22 cellular contexts compared by ENCODE assay signal in the genomic region with DNA sequence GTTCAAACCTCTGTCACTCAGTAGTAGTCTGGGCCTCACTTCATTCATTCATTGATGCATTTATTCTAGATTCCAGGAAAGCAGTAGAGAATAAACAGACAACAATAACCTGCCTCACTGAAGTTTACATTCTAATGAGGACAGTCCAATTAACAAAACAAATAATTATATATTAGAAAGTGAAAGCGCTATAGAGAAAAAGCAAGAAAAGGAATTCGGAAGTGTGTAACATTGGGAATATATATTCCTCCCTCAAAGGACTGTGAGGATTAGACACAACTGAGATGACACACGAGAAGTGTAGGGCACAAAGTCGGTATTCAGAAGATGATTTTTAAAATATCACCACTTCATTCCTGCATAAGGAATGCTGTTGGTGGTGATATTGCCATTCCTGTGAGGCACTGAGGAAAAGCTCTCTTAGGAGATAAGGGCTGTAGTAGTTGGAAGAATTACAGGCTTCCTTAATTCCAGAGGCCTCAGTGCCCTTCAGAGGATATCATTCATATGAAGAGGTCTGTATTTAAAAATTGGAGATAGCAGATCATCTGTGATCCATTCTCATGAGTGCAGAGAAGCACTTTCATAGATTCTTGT. TPM values are rescaled to one million over a fixed set of nuclear protein-coding genes. Genes with fewer than 3 reads are reported as not detected.
DNase-seq lines count a peak whose midpoint lies in the region; ATAC-seq, FAIRE-seq and TF ChIP-seq lines count a peak whose summit lies in the region.
"Had no signal": no experiment of that assay in that cellular context is flagged by ENCODE, and none has a peak within 500 bp of the region (broad histone marks: within the 10 kb centered on the region; RNA-seq: fewer than 3 reads in every experiment).

No MANE protein-coding gene starts in this region.

- peak overlapping the region; percentile 96 for H3K27ac Mint-ChIP-seq in MCF 10A (ENCODE audit: low read depth, unreplicated experiment)
- H3K27ac Mint-ChIP-seq in osteocyte (ENCODE audit: unreplicated experiment), result no peak overlapping the region
- H3K27ac Mint-ChIP-seq: activated T-cell treated with anti-CD3 and anti-CD28 coated beads, Interleukin-2, amount 50 U/mL, for 24 hours had no signal

- H3K27me3 ChIP-seq in MM.1S (replicated peaks; ENCODE audit: insufficient read depth, low read length) (no peaks in the 10 kb centered on the region), parathyroid adenoma (ENCODE audit: control insufficient read depth, insufficient read depth, low read length) (no peaks in the 10 kb centered on the region)
- H3K27me3 ChIP-seq: Peyer's patch, spleen, tibial artery had no signal

- H3K27ac ChIP-seq in MM.1S (ENCODE audit: low read length) (no peak overlapping the region), kidney (ENCODE audit: low read depth in 2 of 2, low read length in 2 of 2) (peak overlapping the region; percentile 54 to 79), parathyroid adenoma (peak overlapping the region; percentile 100)
- H3K27ac ChIP-seq: prostate gland, tibial artery had no signal

- POLR2A ChIA-PET in MCF 10A (lab: Yijun Ruan, JAX), result no interaction called here

- no peaks in the 10 kb centered on the region for H3K9me3 ChIP-seq in MM.1S (replicated peaks; ENCODE audit: insufficient read depth, low read length)
- H3K9me3 ChIP-seq in kidney (ENCODE audit: control insufficient read depth in 1 of 2, low read length in 2 of 2), result no peaks in the 10 kb centered on the region
- no peaks in the 10 kb centered on the region for H3K9me3 ChIP-seq in parathyroid adenoma (ENCODE audit: control insufficient read depth, low read length)
- H3K9me3 ChIP-seq: Peyer's patch, prostate gland, spleen, tibial artery had no signal

- no peaks in the 10 kb centered on the region for H3K9me2 ChIP-seq in MM.1S (replicated peaks; ENCODE audit: insufficient read depth, low read length)

- DNase-seq in MM.1S, result no peak
- DNase-seq in MCF 10A (ENCODE audit: unreplicated experiment), result no peak
- DNase-seq in kidney, result no peak
- DNase-seq in osteocyte (ENCODE audit: extremely low spot score, unreplicated experiment), result no peak
- DNase-seq in activated CD4-positive, alpha-beta T cell treated with anti-CD3 and anti-CD28 coated beads for 48 hours, result no peak
- no peak for DNase-seq in ecto neural progenitor cell (ENCODE audit: low spot score)
- DNase-seq: activated CD4-positive, alpha-beta T cell treated with anti-CD3 and anti-CD28 coated beads, Interleukin-2, amount 50 U/mL, for 1 hour; activated T-cell treated with anti-CD3 and anti-CD28 coated beads, Interleukin-2, amount 50 U/mL, for 24 hours; dorsolateral prefrontal cortex; GOT3; hippocampal formation; KBM-7; NCI-H1092 treated with DMSO at 0.1 percent for 48 hours; NCI-H82; Peyer's patch; spleen; tibial artery had no signal

- CTCF ChIA-PET in MCF 10A (lab: Yijun Ruan, JAX), result interaction anchor here (0.6 kb wide), 1 partner anchor 132 kb away, joined by 3 read pairs; no protein-coding TSS in a partner anchor

- H3F3A ChIP-seq in MM.1S (ENCODE audit: insufficient read depth, low read length), result peaks cover 43% of the 10 kb centered on the region

- H3K9me3 Mint-ChIP-seq in MCF 10A (ENCODE audit: unreplicated experiment), result no peaks in the 10 kb centered on the region
- no peaks in the 10 kb centered on the region for H3K9me3 Mint-ChIP-seq in osteocyte (ENCODE audit: unreplicated experiment)
- H3K9me3 Mint-ChIP-seq: activated naive CD4-positive, alpha-beta T cell treated with anti-CD3 and anti-CD28 coated beads, Interleukin-2, amount 50 U/mL, for 72 hours; activated T-cell treated with anti-CD3 and anti-CD28 coated beads, Interleukin-2, amount 50 U/mL, for 24 hours had no signal

- ATAC-seq in HG03432 (IDR thresholded peaks at IDR 0.05; ENCODE audit: unreplicated experiment), result no peak
- ATAC-seq: activated naive CD4-positive, alpha-beta T cell treated with anti-CD3 and anti-CD28 coated beads, Interleukin-2, amount 50 U/mL, for 72 hours had no signal

- H3K4me1 Mint-ChIP-seq in MCF 10A (ENCODE audit: insufficient read depth, unreplicated experiment) (peaks cover 17% of the 10 kb centered on the region), osteocyte (ENCODE audit: unreplicated experiment) (peaks cover 36% of the 10 kb centered on the region)

- BruUV-seq in MCF 10A (replicated peaks; lab: Mats Ljungman, UMichigan), result no TSS peak

- H3K27me3 Mint-ChIP-seq in MCF 10A (ENCODE audit: insufficient read depth, unreplicated experiment) (no peaks in the 10 kb centered on the region), osteocyte (ENCODE audit: unreplicated experiment) (no peaks in the 10 kb centered on the region)

- H3K4me3 Mint-ChIP-seq in MCF 10A (ENCODE audit: unreplicated experiment) (no peak overlapping the region), osteocyte (ENCODE audit: unreplicated experiment) (no peak overlapping the region)

- intact Hi-C loops in MCF 10A (cut with micrococcal nuclease), result no loop called here
- intact Hi-C loops in kidney (cut with DNase I), result no loop called here

- TF ChIP-seq CTCF in MM.1S (IDR thresholded peaks at IDR 0.05; ENCODE audit: low read length), result no peak
- no peak for TF ChIP-seq CTCF in MCF 10A (IDR thresholded peaks at IDR 0.05; ENCODE audit: unreplicated experiment)
- TF ChIP-seq CTCF in kidney (IDR thresholded peaks at IDR 0.05; ENCODE audit: borderline replicate concordance, extremely low read depth, insufficient read depth), result no peak
- TF ChIP-seq CTCF in parathyroid adenoma (IDR thresholded peaks at IDR 0.05), result no peak
- TF ChIP-seq CTCF in osteocyte (IDR thresholded peaks at IDR 0.05), result no peak

- H3K79me2 ChIP-seq in MM.1S (ENCODE audit: low read length) (peaks cover 17% of the 10 kb centered on the region), parathyroid adenoma (peaks cover 37% of the 10 kb centered on the region)

- H3K4me3 ChIP-seq in MM.1S (ENCODE audit: low read length), result no peak overlapping the region
- H3K4me3 ChIP-seq in kidney (ENCODE audit: low read length in 2 of 2), result peak overlapping the region in 1 of 2 donors; percentile 97
- H3K4me3 ChIP-seq in parathyroid adenoma (ENCODE audit: low read depth, low read length), result no peak overlapping the region
- H3K4me3 ChIP-seq: prostate gland, tibial artery had no signal

- H3K4me1 ChIP-seq in MM.1S (ENCODE audit: low read length) (peaks cover 14% of the 10 kb centered on the region), kidney (ENCODE audit: control insufficient read depth in 1 of 2, insufficient read depth in 1 of 2, low read depth in 1 of 2, low read length in 2 of 2) (peaks cover 11 to 18% of the 10 kb centered on the region in 2 donors), parathyroid adenoma (peaks cover 16% of the 10 kb centered on the region)

- H3K36me3 ChIP-seq in MM.1S (replicated peaks; ENCODE audit: insufficient read depth, low read length) (no peaks in the 10 kb centered on the region), kidney (ENCODE audit: control insufficient read depth in 1 of 2, insufficient read depth in 2 of 2, low read length in 2 of 2) (peaks cover 0 to under 1% of the 10 kb centered on the region in 2 donors), parathyroid adenoma (ENCODE audit: control insufficient read depth, insufficient read depth, low read length) (no peaks in the 10 kb centered on the region)
- H3K36me3 ChIP-seq: Peyer's patch, prostate gland, spleen had no signal

- peak overlapping the region; percentile 79; the same call in 1 of the 2 replicates for H3K4me2 ChIP-seq in MM.1S (ENCODE audit: low read depth, low read length)
- H3K4me2 ChIP-seq in parathyroid adenoma (ENCODE audit: low read length), result no peak overlapping the region

- H4K20me1 ChIP-seq in MM.1S (ENCODE audit: insufficient read depth, low read length), result no peaks in the 10 kb centered on the region

- H3K36me3 Mint-ChIP-seq in MCF 10A (ENCODE audit: insufficient read depth, unreplicated experiment), result peaks cover 22% of the 10 kb centered on the region
- H3K36me3 Mint-ChIP-seq in osteocyte (ENCODE audit: unreplicated experiment), result peaks cover 13% of the 10 kb centered on the region

- H3K9ac ChIP-seq in MM.1S (ENCODE audit: low read length) (no peak overlapping the region), kidney (ENCODE audit: low read length in 2 of 2) (peak overlapping the region in 1 of 2 donors; percentile 91), parathyroid adenoma (no peak overlapping the region)

- no peak for FAIRE-seq in kidney (lab: Jason Lieb, UNC)
- FAIRE-seq: TTC549 had no signal

- H2AFZ ChIP-seq in MM.1S (ENCODE audit: low read length) (no peak overlapping the region), parathyroid adenoma (no peak overlapping the region)

RNA-seq across cellular contexts. Expression of a gene that starts 3.9 kb away (rescaled TPM):
- total RNA-seq in MCF 10A (2022), result 99.9 and 149 TPM in 2 replicates
- 91.8 TPM for total RNA-seq in kidney
- polyA plus RNA-seq in kidney (ENCODE audit: insufficient read depth, low read depth, low replicate concordance), result 35.3 TPM
- total RNA-seq in osteocyte, result 30.2 and 55.1 TPM in 2 replicates
